9 cellular contexts compared by ENCODE assay signal in the genomic region with DNA sequence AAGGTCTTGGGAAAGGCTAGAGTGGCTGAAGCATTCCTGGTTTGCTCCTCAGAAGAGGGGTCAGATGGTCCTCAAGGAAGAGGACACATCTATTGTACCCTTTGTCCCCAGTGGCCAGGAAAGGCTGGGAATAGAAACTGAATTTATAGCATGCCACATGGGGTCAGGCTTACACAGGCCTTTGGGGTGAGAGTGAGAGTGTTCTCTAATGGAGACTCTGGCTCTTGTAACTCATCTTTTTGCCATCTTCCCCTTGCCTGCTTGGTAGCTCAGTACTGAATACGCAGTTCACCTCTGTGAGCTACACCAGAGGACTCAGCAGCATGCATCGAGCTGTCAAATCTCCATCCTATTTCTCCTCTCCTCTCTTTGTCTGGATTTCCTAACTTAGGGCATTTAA.
DNase-seq lines count a peak whose midpoint lies in the region; ATAC-seq and TF ChIP-seq lines count a peak whose summit lies in the region.
"Had no signal": no experiment of that assay in that cellular context is flagged by ENCODE, and none has a peak within 500 bp of the region (broad histone marks: within the 10 kb centered on the region; RNA-seq: fewer than 3 reads in every experiment).

No MANE protein-coding gene starts in this region.

- no peak overlapping the region for H3K27ac ChIP-seq in Karpas-422 (ENCODE audit: low read length)

- no peaks in the 10 kb centered on the region for H3K79me2 ChIP-seq in Karpas-422 (ENCODE audit: low read length)

- H3K27ac Mint-ChIP-seq in activated CD8-positive, alpha-beta T cell treated with anti-CD3 and anti-CD28 coated beads for 36 hours: no peak overlapping the region
- H3K27ac Mint-ChIP-seq in memory B cell: peak overlapping the region; percentile 19

- intact Hi-C loops in activated CD8-positive, alpha-beta T cell treated with anti-CD3 and anti-CD28 coated beads for 36 hours (cut with micrococcal nuclease): loop anchor here (5.0 kb wide), 1 partner anchor 319 kb away; no protein-coding TSS in a partner anchor

- no peaks in the 10 kb centered on the region for H3K36me3 Mint-ChIP-seq in activated CD8-positive, alpha-beta T cell treated with anti-CD3 and anti-CD28 coated beads for 36 hours (ENCODE audit: low read depth)
- no peaks in the 10 kb centered on the region for H3K36me3 Mint-ChIP-seq in memory B cell

- H3K9me2 ChIP-seq in Karpas-422 (replicated peaks; ENCODE audit: insufficient read depth, low read length): no peaks in the 10 kb centered on the region

- H3K27me3 Mint-ChIP-seq in activated CD8-positive, alpha-beta T cell treated with anti-CD3 and anti-CD28 coated beads for 36 hours: no peaks in the 10 kb centered on the region
- H3K27me3 Mint-ChIP-seq in memory B cell: no peaks in the 10 kb centered on the region

- H3K36me3 ChIP-seq in Karpas-422 (ENCODE audit: insufficient read depth, low read length): no peaks in the 10 kb centered on the region

- peak; percentile 61 for DNase-seq in EH (ENCODE audit: low read depth)
- DNase-seq in Karpas-422: peak; percentile 62
- peak; percentile 27 for DNase-seq in activated CD8-positive, alpha-beta T cell treated with anti-CD3 and anti-CD28 coated beads for 36 hours
- no peak for DNase-seq in memory B cell (ENCODE audit: low spot score in 2 of 2)
- DNase-seq in activated gamma-delta T cell treated with Interleukin-2 at 50 U/mL for 16 hours: no peak
- DNase-seq: anterior cingulate cortex had no signal

- peaks cover 28% of the 10 kb centered on the region for H3K4me1 ChIP-seq in Karpas-422 (ENCODE audit: low read length)

- no peak overlapping the region for H3K4me3 Mint-ChIP-seq in activated CD8-positive, alpha-beta T cell treated with anti-CD3 and anti-CD28 coated beads for 36 hours
- H3K4me3 Mint-ChIP-seq in memory B cell: no peak overlapping the region

- CTCF ChIA-PET in activated CD8-positive, alpha-beta T cell treated with anti-CD3 and anti-CD28 coated beads for 36 hours (lab: Charles Lee): interaction anchor here (0.7 to 4.8 kb wide), 9 partner anchors 9 to 322 kb away, joined by 3 to 35 read pairs (median 3); no protein-coding TSS in a partner anchor

- H4K20me1 ChIP-seq in Karpas-422 (ENCODE audit: insufficient read depth, low read depth, low read length): no peaks in the 10 kb centered on the region

- peaks cover 6% of the 10 kb centered on the region for H3K4me1 Mint-ChIP-seq in activated CD8-positive, alpha-beta T cell treated with anti-CD3 and anti-CD28 coated beads for 36 hours (ENCODE audit: low read depth)
- H3K4me1 Mint-ChIP-seq in memory B cell: peaks cover 16% of the 10 kb centered on the region

- H3K9ac ChIP-seq in Karpas-422 (ENCODE audit: low read length): no peak overlapping the region

- no peak overlapping the region for H3K4me2 ChIP-seq in Karpas-422 (ENCODE audit: low read depth, low read length, poor library complexity, severe bottlenecking)

- H2AFZ ChIP-seq in Karpas-422 (ENCODE audit: low read length): no peak overlapping the region

- no peak for ATAC-seq in activated CD8-positive, alpha-beta T cell treated with anti-CD3 and anti-CD28 coated beads for 36 hours
- ATAC-seq in memory B cell (ENCODE audit: low read depth) (no peak), GM18511 (IDR thresholded peaks at IDR 0.05; ENCODE audit: unreplicated experiment) (no peak), GM19467 (IDR thresholded peaks at IDR 0.05; ENCODE audit: unreplicated experiment) (no peak), GM21360 (IDR thresholded peaks at IDR 0.05; ENCODE audit: unreplicated experiment) (no peak)

- no peaks in the 10 kb centered on the region for H3K27me3 ChIP-seq in Karpas-422 (ENCODE audit: low read length)

- peak; percentile 42 for TF ChIP-seq CTCF in activated CD8-positive, alpha-beta T cell treated with anti-CD3 and anti-CD28 coated beads for 36 hours (IDR thresholded peaks at IDR 0.05)

- POLR2A ChIA-PET in activated CD8-positive, alpha-beta T cell treated with anti-CD3 and anti-CD28 coated beads for 36 hours (lab: Charles Lee): interaction anchor here (0.9 kb wide), 1 partner anchor 15 kb away, joined by 3 read pairs; no protein-coding TSS in a partner anchor

- no peaks in the 10 kb centered on the region for H3K9me3 ChIP-seq in Karpas-422 (ENCODE audit: low read length)

- no peaks in the 10 kb centered on the region for H3K9me3 Mint-ChIP-seq in activated CD8-positive, alpha-beta T cell treated with anti-CD3 and anti-CD28 coated beads for 36 hours
- H3K9me3 Mint-ChIP-seq in memory B cell: no peaks in the 10 kb centered on the region

- no peak overlapping the region for H3K4me3 ChIP-seq in Karpas-422 (ENCODE audit: low read length)

Comparison
In these comparisons a context has a peak if more than half of its experiments do, and no peak if none do; other contexts are left out.
1. DNase-seq: peak in EH (single experiment), Karpas-422 (single experiment) and activated CD8-positive, alpha-beta T cell treated with anti-CD3 and anti-CD28 coated beads for 36 hours (single experiment); none in memory B cell (0 of 2) and activated gamma-delta T cell treated with Interleukin-2 at 50 U/mL for 16 hours (single experiment).